ENCODE assay signal across 8 cellular contexts in the genomic region with DNA sequence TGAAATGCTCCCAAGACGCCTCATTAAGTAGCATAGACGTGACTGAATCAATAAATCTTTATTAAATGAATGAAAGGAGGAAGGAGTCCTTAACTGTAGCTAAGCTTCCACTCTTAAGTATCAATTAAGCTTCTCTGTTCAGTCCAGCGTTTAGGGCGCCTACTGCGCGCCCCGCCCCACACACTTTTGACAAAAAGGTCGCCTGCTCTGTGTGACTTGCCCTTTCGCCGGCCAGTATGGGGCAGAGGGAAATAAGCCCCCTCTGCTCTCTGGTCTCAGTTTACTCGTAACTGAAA. TPM values are rescaled to one million over a fixed set of nuclear protein-coding genes. Genes with fewer than 3 reads are reported as not detected.
DNase-seq lines count a peak whose midpoint lies in the region; ATAC-seq and TF ChIP-seq lines count a peak whose summit lies in the region.

No MANE protein-coding gene starts in this region.

- POLR2A ChIA-PET in naive thymus-derived CD8-positive, alpha-beta T cell (lab: Charles Lee): interaction anchor here (0.7 to 2.3 kb wide), 12 partner anchors 11 to 830 kb away, joined by 3 to 39 read pairs (median 4); partner anchors contain the start of genes CRAT, IER5L, MIGA2 and PTPA

- peaks cover 0 to 6% (median 0%) of the 10 kb centered on the region in 3 donors for H3K36me3 Mint-ChIP-seq in naive thymus-derived CD8-positive, alpha-beta T cell

- no peaks in the 10 kb centered on the region for H3K27me3 ChIP-seq in BE2C
- no peaks in the 10 kb centered on the region for H3K27me3 ChIP-seq in HUES6 (ENCODE audit: control insufficient read depth, insufficient read depth, low read length)

- H3K9me3 ChIP-seq in BE2C: no peaks in the 10 kb centered on the region
- no peaks in the 10 kb centered on the region for H3K9me3 ChIP-seq in HUES6 (ENCODE audit: control insufficient read depth, insufficient read depth, low read depth, low read length)

- H3K4me3 ChIP-seq in BE2C (ENCODE audit: low read depth, low read length): peak overlapping the region; percentile 60
- H3K4me3 ChIP-seq in HUES6 (ENCODE audit: low read depth, low read length): peak overlapping the region; percentile 82
- peak overlapping the region; percentile 64 to 84 for H3K4me3 ChIP-seq in cardiac fibroblast (replicated peaks in 1 of 2; ENCODE audit: low read depth in 2 of 2, low read length in 2 of 2)

- peaks cover 15% of the 10 kb centered on the region for H3K36me3 ChIP-seq in BE2C
- H3K36me3 ChIP-seq in HUES6 (ENCODE audit: control insufficient read depth, insufficient read depth, low read length): peaks cover 19% of the 10 kb centered on the region

- no peaks in the 10 kb centered on the region for H3K9me3 Mint-ChIP-seq in naive thymus-derived CD8-positive, alpha-beta T cell

- no peaks in the 10 kb centered on the region for H3K27me3 Mint-ChIP-seq in naive thymus-derived CD8-positive, alpha-beta T cell

- no peaks in the 10 kb centered on the region; the same call in 1 of the 2 replicates for H3K4me1 ChIP-seq in BE2C
- peaks cover 9% of the 10 kb centered on the region for H3K4me1 ChIP-seq in HUES6 (ENCODE audit: control insufficient read depth, insufficient read depth, low read length)

- H3K4me3 Mint-ChIP-seq in naive thymus-derived CD8-positive, alpha-beta T cell: peak overlapping the region; percentile 83 to 93 (median 89)

- no peak for TF ChIP-seq CTCF in BE2C (IDR thresholded peaks at IDR 0.05; ENCODE audit: low read depth, low read length)
- TF ChIP-seq CTCF in cardiac fibroblast (IDR thresholded peaks at IDR 0.05; ENCODE audit: low read depth, low read length): no peak
- TF ChIP-seq CTCF in GM20000 (IDR thresholded peaks at IDR 0.05; ENCODE audit: extremely low read depth, missing control alignments): no peak

- DNase-seq in BE2C (no peak), cardiac fibroblast (ENCODE audit: low read depth in 2 of 2) (no peak), NCI-H2227 (lab: John Stamatoyannopoulos, UW; ENCODE audit: unreplicated experiment) (no peak), GM20000 (ENCODE audit: low spot score) (no peak)
- DNase-seq in naive thymus-derived CD8-positive, alpha-beta T cell: peak in 1 of 10 donors; percentile 4

- no peak for ATAC-seq in naive thymus-derived CD8-positive, alpha-beta T cell
- no peak for ATAC-seq in esophagus mucosa
- ATAC-seq in HG02870 (IDR thresholded peaks at IDR 0.05; ENCODE audit: unreplicated experiment): no peak

- H3K4me1 Mint-ChIP-seq in naive thymus-derived CD8-positive, alpha-beta T cell: peaks cover 8 to 38% (median 27%) of the 10 kb centered on the region in 4 donors

- H3K9ac ChIP-seq in HUES6 (ENCODE audit: low read length): no peak overlapping the region

- H3K27ac ChIP-seq in HUES6 (ENCODE audit: low read depth, low read length): no peak overlapping the region

- H3K27ac Mint-ChIP-seq in naive thymus-derived CD8-positive, alpha-beta T cell: peak overlapping the region; percentile 72 to 96 (median 83)

RNA-seq across cellular contexts. Expression of gene DOLPP1, which starts 0.7 kb away (rescaled TPM):
- polyA plus RNA-seq in BE2C (2012; ENCODE audit: insufficient read depth, insufficient read length, low read depth): 116 TPM
- total RNA-seq in naive thymus-derived CD8-positive, alpha-beta T cell: 10 to 100 TPM in 1 of 2 experiments, 1 to 10 TPM in 1; 9.5 to 11.1 TPM
- 1 to 10 TPM; 5.7 to 7.9 (median 7.1) TPM for polyA plus RNA-seq in naive thymus-derived CD8-positive, alpha-beta T cell
- 14.7 TPM for total RNA-seq in esophagus mucosa

RNA-seq across cellular contexts. Expression of gene CRAT, which starts 30.3 kb away (rescaled TPM):
- 15.2 TPM for polyA plus RNA-seq in BE2C (2012; ENCODE audit: insufficient read depth, insufficient read length, low read depth)
- 10 to 100 TPM; 10.9 to 11.3 TPM for total RNA-seq in naive thymus-derived CD8-positive, alpha-beta T cell
- 10 to 100 TPM; 10.7 to 15.5 (median 11.9) TPM for polyA plus RNA-seq in naive thymus-derived CD8-positive, alpha-beta T cell
- total RNA-seq in esophagus mucosa: 33.4 TPM

RNA-seq across cellular contexts. Expression of gene PTPA, which starts 31.0 kb away (rescaled TPM):
- 175 TPM for polyA plus RNA-seq in BE2C (2012; ENCODE audit: insufficient read depth, insufficient read length, low read depth)
- total RNA-seq in naive thymus-derived CD8-positive, alpha-beta T cell: 10 to 100 TPM; 59.7 to 60.6 TPM
- polyA plus RNA-seq in naive thymus-derived CD8-positive, alpha-beta T cell: 10 to 100 TPM; 13.7 to 15.5 (median 14.2) TPM
- 121 TPM for total RNA-seq in esophagus mucosa

RNA-seq across cellular contexts. Expression of gene MIGA2, which starts 43.8 kb away (rescaled TPM):
- polyA plus RNA-seq in BE2C (2012; ENCODE audit: insufficient read depth, insufficient read length, low read depth): 71.4 TPM
- total RNA-seq in naive thymus-derived CD8-positive, alpha-beta T cell: 10 to 100 TPM; 77.9 to 88.3 TPM
- polyA plus RNA-seq in naive thymus-derived CD8-positive, alpha-beta T cell: 10 to 100 TPM in 1 of 3 donors, 1 to 10 TPM in 2; 5.9 to 11.3 (median 7.2) TPM
- 21.2 TPM for total RNA-seq in esophagus mucosa

RNA-seq across cellular contexts. Expression of gene SH3GLB2, which starts 52.1 kb away (rescaled TPM):
- 114 TPM for polyA plus RNA-seq in BE2C (2012; ENCODE audit: insufficient read depth, insufficient read length, low read depth)
- 100 to 1,000 TPM; 109 to 113 TPM for total RNA-seq in naive thymus-derived CD8-positive, alpha-beta T cell
- 10 to 100 TPM; 21.7 to 40.9 (median 37.8) TPM for polyA plus RNA-seq in naive thymus-derived CD8-positive, alpha-beta T cell
- total RNA-seq in esophagus mucosa: 101 TPM
